22 cellular contexts compared by ENCODE assay signal in genomic region chr10:77498829-77499228, GRCh38.
DNase-seq lines count a peak whose midpoint lies in the region; ATAC-seq, FAIRE-seq and TF ChIP-seq lines count a peak whose summit lies in the region.
"Had no signal": no experiment of that assay in that cellular context is flagged by ENCODE, and none has a peak within 500 bp of the region (broad histone marks: within the 10 kb centered on the region; RNA-seq: fewer than 3 reads in every experiment).

No MANE protein-coding gene starts in this region.

- H3K4me3 ChIP-seq in heart right ventricle (no peak overlapping the region), LNCaP clone FGC (ENCODE audit: low read depth, low read length) (0 out of 2 replicates have a peak overlapping the region, but pooled peaks have one; percentile 2), GM23248 (no peak overlapping the region)
- H3K4me3 ChIP-seq: GM12878, MG63 had no signal

- no peaks in the 10 kb centered on the region for H3K9me2 ChIP-seq in GM23248 (ENCODE audit: insufficient read depth)

- H3F3A ChIP-seq in GM23248 (ENCODE audit: insufficient read depth), result peaks cover 27% of the 10 kb centered on the region

- FAIRE-seq in urothelium cell line (lab: Jason Lieb, UNC), result peak; percentile 66
- FAIRE-seq: GM12878, H1 had no signal

- H4K20me1 ChIP-seq in GM23248 (ENCODE audit: insufficient read depth), result no peaks in the 10 kb centered on the region

- H3K79me2 ChIP-seq in GM23248 (ENCODE audit: insufficient read depth), result no peaks in the 10 kb centered on the region

- no peaks in the 10 kb centered on the region for H3K36me3 ChIP-seq in heart right ventricle
- H3K36me3 ChIP-seq in GM23248 (ENCODE audit: low read depth), result no peaks in the 10 kb centered on the region
- H3K36me3 ChIP-seq: MG63 had no signal

- no peak overlapping the region for H3K9ac ChIP-seq in GM23248

- H3K9me3 ChIP-seq in heart right ventricle, result no peaks in the 10 kb centered on the region
- no peaks in the 10 kb centered on the region for H3K9me3 ChIP-seq in GM23248 (ENCODE audit: low read depth)
- H3K9me3 ChIP-seq: MG63 had no signal

- ATAC-seq in heart right ventricle, result no peak
- ATAC-seq in left lobe of liver, result peak; percentile 50
- ATAC-seq: GM12878 had no signal

- no peak overlapping the region for H2AFZ ChIP-seq in GM23248

- in situ Hi-C loops in GM23248 (cut with MboI), result loop anchor here (10.0 kb wide), 1 partner anchor 324 kb away; no protein-coding TSS in a partner anchor

- intact Hi-C loops in cardiac septum (cut with DNase I) (no loop called here), heart right ventricle (cut with DNase I) (loop anchor here in 6 of 10 donors (10.0 kb wide), 3 partner anchors 136 to 324 kb away; partner anchors contain the start of gene KCNMA1 (in 1 of the 6))

- TF ChIP-seq CTCF in heart right ventricle (IDR thresholded peaks at IDR 0.05) (no peak), LNCaP clone FGC (IDR thresholded peaks at IDR 0.05; ENCODE audit: control insufficient read depth, extremely low read depth, insufficient read depth) (0 out of 2 replicates have a peak, but pooled peaks have one; percentile 2)

- 73 to 83% methylated on average over 2 of the region's 2 CpGs for WGBS in heart right ventricle, 2 donors
- 52 to 61% methylated on average over 2 of the region's 2 CpGs for WGBS in GM23248 (ENCODE audit: low coverage in 1 of 2, low lambda C conversion rate in 2 of 2, missing lambda C conversion rate in 2 of 2), 2 experiments

- peak; percentile 19 for DNase-seq in cardiac septum (ENCODE audit: low spot score)
- no peak for DNase-seq in heart right ventricle
- peak; percentile 84 for DNase-seq in LNCaP clone FGC (ENCODE audit: low read depth)
- no peak for DNase-seq in left lobe of liver (ENCODE audit: low spot score)
- DNase-seq in urothelium cell line (ENCODE audit: low spot score), result no peak
- DNase-seq in NCI-H82 (lab: John Stamatoyannopoulos, UW), result no peak
- DNase-seq in H4 (ENCODE audit: low spot score), result no peak
- no peak for DNase-seq in GM23248
- DNase-seq: CD4-positive, alpha-beta T cell; COR-L47; DND-41; Kasumi-1; MG63; NCI-H1417; NCI-H187 treated with DMSO at 0.1 percent for 48 hours; NCI-H2107; OCI-M1; RPMI8226; SHP77; SW 1271 had no signal

- H3K27ac ChIP-seq in heart right ventricle (no peak overlapping the region), GM23248 (no peak overlapping the region)

- H3K4me2 ChIP-seq in GM23248 (ENCODE audit: unreplicated experiment), result no peak overlapping the region

- H3K27me3 ChIP-seq in heart right ventricle, result peaks cover 0 to 11% (median 0%) of the 10 kb centered on the region in 7 donors
- H3K27me3 ChIP-seq in GM23248 (replicated peaks; ENCODE audit: insufficient read depth), result no peaks in the 10 kb centered on the region
- H3K27me3 ChIP-seq: MG63 had no signal

- H3K4me1 ChIP-seq in heart right ventricle (peaks cover 0 to 9% (median 0%) of the 10 kb centered on the region in 9 donors), GM23248 (ENCODE audit: insufficient read depth) (peaks cover 26% of the 10 kb centered on the region)

Comparison
In these comparisons a context has a peak if more than half of its experiments do, and no peak if none do; other contexts are left out.
1. DNase-seq: peak in cardiac septum (single experiment) and LNCaP clone FGC (single experiment); none in heart right ventricle (0 of 2), left lobe of liver (single experiment), urothelium cell line (single experiment), NCI-H82 (single experiment), H4 (single experiment) and GM23248 (single experiment).